27 cellular contexts compared by ENCODE assay signal in the genomic region with DNA sequence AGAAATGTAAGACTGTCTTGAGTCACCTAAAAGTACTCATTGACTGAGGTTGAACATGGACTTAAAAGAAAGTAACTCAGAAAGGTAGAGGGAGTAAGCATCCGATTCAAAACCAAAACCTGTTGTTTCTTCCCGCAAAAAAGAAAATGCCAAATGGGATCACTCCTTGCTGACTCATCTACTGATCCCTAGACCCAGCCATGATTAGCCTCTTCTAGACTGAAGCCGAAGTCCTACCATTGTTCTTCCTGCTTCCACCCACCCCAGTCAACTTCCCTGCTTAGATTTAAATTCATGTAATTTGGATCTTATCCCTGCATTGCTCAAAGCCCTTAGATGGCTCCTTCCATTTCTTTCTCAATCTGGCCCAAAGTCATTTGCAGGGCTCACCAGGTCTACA.
"Had no signal": no experiment of that assay in that cellular context is flagged by ENCODE, and none has a peak within 500 bp of the region (broad histone marks: within the 10 kb centered on the region; RNA-seq: fewer than 3 reads in every experiment).

No MANE protein-coding gene starts in this region.

- H3K79me2 ChIP-seq: parathyroid adenoma had no signal

- H3K9me3 ChIP-seq: psoas muscle, sigmoid colon, suprapubic skin had no signal

- H3K4me3 ChIP-seq: left lung, lower lobe of right lung, neural progenitor cell, psoas muscle, sigmoid colon, suprapubic skin, tibial nerve had no signal

- H3K27me3 ChIP-seq: left lung, neural progenitor cell, sigmoid colon, suprapubic skin, tibial nerve had no signal

- H3K9ac ChIP-seq: neural progenitor cell, parathyroid adenoma had no signal

- ATAC-seq: activated CD4-positive, alpha-beta T cell treated with anti-CD3 and anti-CD28 coated beads for 36 hours; activated CD8-positive, alpha-beta memory T cell treated with anti-CD3 and anti-CD28 coated beads, Interleukin-2, amount 10 ng/mL, durations not matched to agents 7 days and 5 days; activated CD8-positive, alpha-beta T cell treated with anti-CD3 and anti-CD28 coated beads, Interleukin-2, amount 10 ng/mL, durations not matched to agents 7 days and 5 days; activated naive CD8-positive, alpha-beta T cell treated with anti-CD3 and anti-CD28 coated beads, Interleukin-2, amount 50 U/mL, for 24 hours; left lung; lower lobe of right lung; natural killer cell; psoas muscle; stimulated activated memory B cell treated with anti-CD40 and anti-IgM and Interleukin-4, amounts not matched to agents 10 μg/mL and 1 μg/mL and 100 μg/mL, for 72 hours had no signal

- DNase-seq: activated B cell treated with CpG ODN at 0.5 μM for 24 hours; activated CD4-positive, alpha-beta T cell treated with anti-CD3 and anti-CD28 coated beads for 36 hours; activated CD8-positive, alpha-beta memory T cell treated with anti-CD3 and anti-CD28 coated beads, Interleukin-2, amount 10 ng/mL, durations not matched to agents 7 days and 5 days; activated CD8-positive, alpha-beta T cell treated with anti-CD3 and anti-CD28 coated beads, Interleukin-2, amount 10 ng/mL, durations not matched to agents 7 days and 5 days; activated naive CD8-positive, alpha-beta T cell treated with anti-CD3 and anti-CD28 coated beads, Interleukin-2, amount 50 U/mL, for 24 hours; activated T-cell treated with anti-CD3 and anti-CD28 coated beads, Interleukin-2, amount 50 U/mL, for 48 hours; caudate nucleus; endodermal cell; head of caudate nucleus; hippocampal formation; kidney glomerular epithelial cell; left lung; lower lobe of right lung; mesendoderm; natural killer cell; occipital lobe; psoas muscle; sigmoid colon; small intestine; stimulated activated CD4-positive, alpha-beta T cell treated with anti-CD3 and anti-CD28 coated beads, Interleukin-4, amount 100 ng/mL, for 4 hours; stimulated activated CD8-positive, alpha-beta memory T cell treated with anti-CD3 and anti-CD28 coated beads, Interleukin-4, amount 100 ng/mL, for 48 hours; T-helper 9 cell had no signal

- H2AFZ ChIP-seq: neural progenitor cell, parathyroid adenoma had no signal

- H3K4me2 ChIP-seq: neural progenitor cell had no signal

- H3K4me1 ChIP-seq: left lung, lower lobe of right lung, neural progenitor cell, parathyroid adenoma, psoas muscle, sigmoid colon, tibial nerve had no signal

- H3K36me3 ChIP-seq: left lung, lower lobe of right lung, neural progenitor cell, sigmoid colon, suprapubic skin, tibial nerve had no signal

- H3K27ac ChIP-seq: left lung, lower lobe of right lung, neural progenitor cell, parathyroid adenoma, psoas muscle, sigmoid colon, suprapubic skin, tibial nerve had no signal
